ENCODE assay signal across 24 cellular contexts in genomic region chr17:52762147-52762793, GRCh38.
DNase-seq lines count a peak whose midpoint lies in the region; ATAC-seq and TF ChIP-seq lines count a peak whose summit lies in the region.
"Had no signal": no experiment of that assay in that cellular context is flagged by ENCODE, and none has a peak within 500 bp of the region (broad histone marks: within the 10 kb centered on the region; RNA-seq: fewer than 3 reads in every experiment).

No MANE protein-coding gene starts in this region.

- H3K4me3 ChIP-seq in right atrium auricular region (no peak overlapping the region), dorsolateral prefrontal cortex (no peak overlapping the region), prostate gland (no peak overlapping the region)

- H3K4me1 ChIP-seq in right atrium auricular region, result no peaks in the 10 kb centered on the region
- no peaks in the 10 kb centered on the region for H3K4me1 ChIP-seq in prostate gland (replicated peaks)

- no peaks in the 10 kb centered on the region for H3K27me3 ChIP-seq in right atrium auricular region
- peaks cover 0 to 2% (median 0%) of the 10 kb centered on the region in 45 donors for H3K27me3 ChIP-seq in dorsolateral prefrontal cortex
- no peaks in the 10 kb centered on the region for H3K27me3 ChIP-seq in prostate gland (replicated peaks; ENCODE audit: insufficient read depth)

- no peak for TF ChIP-seq POLR2A in prostate gland (IDR thresholded peaks at IDR 0.05)

- peak; percentile 40 for DNase-seq in Right ventricle myocardium superior
- no peak for DNase-seq in right atrium auricular region (ENCODE audit: low spot score)
- peak; percentile 2 for DNase-seq in ELF-1 (ENCODE audit: low read depth, low spot score)
- peak in 6 of 10 donors; percentile 7 to 50 (median 42) for DNase-seq in dorsolateral prefrontal cortex
- peak; percentile 31 for DNase-seq in prostate gland (ENCODE audit: low spot score)
- DNase-seq in dedifferentiated amniotic fluid mesenchymal stem cell (ENCODE audit: extremely low spot score), result no peak
- DNase-seq in RPMI8226, result no peak
- no peak for DNase-seq in EL
- DNase-seq: Calu3, DMS153, DND-41, GOT3, HCEC 1CT, Karpas-422, NCI-H1092 treated with DMSO at 0.1 percent for 48 hours, NCI-H1436, NCI-H187 treated with DMSO at 0.1 percent for 48 hours, NCI-H2171 treated with DMSO at 0.1 percent for 48 hours, NCI-H345, NCI-H510A treated with DMSO at 0.1 percent for 48 hours, NCI-H774, PC-3, SHP77 had no signal

- no peak for TF ChIP-seq CTCF in right atrium auricular region (IDR thresholded peaks at IDR 0.05)
- no peak for TF ChIP-seq CTCF in dorsolateral prefrontal cortex (IDR thresholded peaks at IDR 0.05 in 54 of 56, conservative IDR thresholded peaks at IDR 0.05 in 2 of 56; ENCODE audit: low read depth in 1 of 56, partially characterized antibody in 56 of 56)
- TF ChIP-seq CTCF in prostate gland (IDR thresholded peaks at IDR 0.05), result no peak

- no peaks in the 10 kb centered on the region for H3K36me3 ChIP-seq in right atrium auricular region
- no peaks in the 10 kb centered on the region for H3K36me3 ChIP-seq in prostate gland

- ATAC-seq in Right ventricle myocardium superior (ENCODE audit: poor library complexity), result no peak
- ATAC-seq: PC-3 had no signal

- intact Hi-C loops in Right ventricle myocardium superior (cut with DNase I) (no loop called here), dorsolateral prefrontal cortex (cut with DNase I) (no loop called here), prostate gland (cut with DNase I) (no loop called here)

- H3K27ac ChIP-seq in right atrium auricular region (no peak overlapping the region), dorsolateral prefrontal cortex (no peak overlapping the region), prostate gland (no peak overlapping the region)
- H3K27ac ChIP-seq: 22Rv1 had no signal

- H3K9me3 ChIP-seq in right atrium auricular region (peaks cover 0 to 5% of the 10 kb centered on the region in 2 donors), prostate gland (no peaks in the 10 kb centered on the region)

- WGBS in prostate gland, result 29% methylated on average over 5 of the region's 5 CpGs

Comparison
In these comparisons a context has a peak if more than half of its experiments do, and no peak if none do; other contexts are left out.
1. DNase-seq: peak in Right ventricle myocardium superior (single experiment), ELF-1 (single experiment), dorsolateral prefrontal cortex (6 of 10) and prostate gland (single experiment); none in right atrium auricular region (single experiment), dedifferentiated amniotic fluid mesenchymal stem cell (single experiment), RPMI8226 (single experiment) and EL (single experiment).